In the genomic region with DNA sequence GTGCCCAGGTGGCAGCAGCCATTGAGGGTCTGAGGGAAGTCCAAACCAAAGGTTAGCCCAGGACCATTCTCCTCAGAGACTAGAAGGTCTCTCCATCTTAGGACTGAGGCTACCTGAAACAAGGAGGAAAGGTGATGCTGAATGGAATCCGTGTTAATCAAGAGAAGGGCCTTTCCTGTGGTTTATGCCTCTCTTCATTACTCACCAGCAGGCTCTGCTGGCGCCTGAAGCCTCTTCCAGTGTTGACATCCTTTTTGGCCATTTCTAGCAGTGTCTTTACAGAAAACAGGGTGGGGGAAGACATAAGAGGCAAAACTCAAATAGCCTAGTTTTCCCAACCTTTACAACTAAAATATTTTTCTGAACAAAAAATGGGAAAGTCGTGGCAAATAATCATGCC, we compare ENCODE assay signal across 1 cellular context.
TF ChIP-seq lines count a peak whose summit lies in the region.

No MANE protein-coding gene starts in this region.

TF ChIP-seq in GM23338, 12 proteins besides CTCF, POLR2A, EP300 and RAD21:
- TF ChIP-seq, protein P1, sequence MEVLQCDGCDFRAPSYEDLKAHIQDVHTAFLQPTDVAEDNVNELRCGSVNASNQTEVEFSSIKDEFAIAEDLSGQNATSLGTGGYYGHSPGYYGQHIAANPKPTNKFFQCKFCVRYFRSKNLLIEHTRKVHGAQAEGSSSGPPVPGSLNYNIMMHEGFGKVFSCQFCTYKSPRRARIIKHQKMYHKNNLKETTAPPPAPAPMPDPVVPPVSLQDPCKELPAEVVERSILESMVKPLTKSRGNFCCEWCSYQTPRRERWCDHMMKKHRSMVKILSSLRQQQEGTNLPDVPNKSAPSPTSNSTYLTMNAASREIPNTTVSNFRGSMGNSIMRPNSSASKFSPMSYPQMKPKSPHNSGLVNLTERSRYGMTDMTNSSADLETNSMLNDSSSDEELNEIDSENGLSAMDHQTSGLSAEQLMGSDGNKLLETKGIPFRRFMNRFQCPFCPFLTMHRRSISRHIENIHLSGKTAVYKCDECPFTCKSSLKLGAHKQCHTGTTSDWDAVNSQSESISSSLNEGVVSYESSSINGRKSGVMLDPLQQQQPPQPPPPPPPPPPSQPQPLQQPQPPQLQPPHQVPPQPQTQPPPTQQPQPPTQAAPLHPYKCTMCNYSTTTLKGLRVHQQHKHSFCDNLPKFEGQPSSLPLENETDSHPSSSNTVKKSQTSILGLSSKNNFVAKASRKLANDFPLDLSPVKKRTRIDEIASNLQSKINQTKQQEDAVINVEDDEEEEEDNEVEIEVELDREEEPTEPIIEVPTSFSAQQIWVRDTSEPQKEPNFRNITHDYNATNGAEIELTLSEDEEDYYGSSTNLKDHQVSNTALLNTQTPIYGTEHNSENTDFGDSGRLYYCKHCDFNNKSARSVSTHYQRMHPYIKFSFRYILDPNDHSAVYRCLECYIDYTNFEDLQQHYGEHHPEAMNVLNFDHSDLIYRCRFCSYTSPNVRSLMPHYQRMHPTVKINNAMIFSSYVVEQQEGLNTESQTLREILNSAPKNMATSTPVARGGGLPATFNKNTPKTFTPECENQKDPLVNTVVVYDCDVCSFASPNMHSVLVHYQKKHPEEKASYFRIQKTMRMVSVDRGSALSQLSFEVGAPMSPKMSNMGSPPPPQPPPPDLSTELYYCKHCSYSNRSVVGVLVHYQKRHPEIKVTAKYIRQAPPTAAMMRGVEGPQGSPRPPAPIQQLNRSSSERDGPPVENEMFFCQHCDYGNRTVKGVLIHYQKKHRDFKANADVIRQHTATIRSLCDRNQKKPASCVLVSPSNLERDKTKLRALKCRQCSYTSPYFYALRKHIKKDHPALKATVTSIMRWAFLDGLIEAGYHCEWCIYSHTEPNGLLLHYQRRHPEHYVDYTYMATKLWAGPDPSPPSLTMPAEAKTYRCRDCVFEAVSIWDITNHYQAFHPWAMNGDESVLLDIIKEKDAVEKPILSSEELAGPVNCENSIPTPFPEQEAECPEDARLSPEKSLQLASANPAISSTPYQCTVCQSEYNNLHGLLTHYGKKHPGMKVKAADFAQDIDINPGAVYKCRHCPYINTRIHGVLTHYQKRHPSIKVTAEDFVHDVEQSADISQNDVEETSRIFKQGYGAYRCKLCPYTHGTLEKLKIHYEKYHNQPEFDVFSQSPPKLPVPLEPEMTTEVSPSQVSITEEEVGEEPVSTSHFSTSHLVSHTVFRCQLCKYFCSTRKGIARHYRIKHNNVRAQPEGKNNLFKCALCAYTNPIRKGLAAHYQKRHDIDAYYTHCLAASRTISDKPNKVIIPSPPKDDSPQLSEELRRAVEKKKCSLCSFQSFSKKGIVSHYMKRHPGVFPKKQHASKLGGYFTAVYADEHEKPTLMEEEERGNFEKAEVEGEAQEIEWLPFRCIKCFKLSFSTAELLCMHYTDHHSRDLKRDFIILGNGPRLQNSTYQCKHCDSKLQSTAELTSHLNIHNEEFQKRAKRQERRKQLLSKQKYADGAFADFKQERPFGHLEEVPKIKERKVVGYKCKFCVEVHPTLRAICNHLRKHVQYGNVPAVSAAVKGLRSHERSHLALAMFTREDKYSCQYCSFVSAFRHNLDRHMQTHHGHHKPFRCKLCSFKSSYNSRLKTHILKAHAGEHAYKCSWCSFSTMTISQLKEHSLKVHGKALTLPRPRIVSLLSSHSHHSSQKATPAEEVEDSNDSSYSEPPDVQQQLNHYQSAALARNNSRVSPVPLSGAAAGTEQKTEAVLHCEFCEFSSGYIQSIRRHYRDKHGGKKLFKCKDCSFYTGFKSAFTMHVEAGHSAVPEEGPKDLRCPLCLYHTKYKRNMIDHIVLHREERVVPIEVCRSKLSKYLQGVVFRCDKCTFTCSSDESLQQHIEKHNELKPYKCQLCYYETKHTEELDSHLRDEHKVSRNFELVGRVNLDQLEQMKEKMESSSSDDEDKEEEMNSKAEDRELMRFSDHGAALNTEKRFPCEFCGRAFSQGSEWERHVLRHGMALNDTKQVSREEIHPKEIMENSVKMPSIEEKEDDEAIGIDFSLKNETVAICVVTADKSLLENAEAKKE (CRISPR knock-in tag; IDR thresholded peaks at IDR 0.05), result no peak
- TF ChIP-seq STAT1 (IDR thresholded peaks at IDR 0.05; ENCODE audit: unreplicated experiment) (no peak), ZNF114 (CRISPR knock-in tag; IDR thresholded peaks at IDR 0.05) (no peak), EZH2phosphoT487 (IDR thresholded peaks at IDR 0.05; ENCODE audit: unreplicated experiment) (no peak), EZH2 (IDR thresholded peaks at IDR 0.05; ENCODE audit: low read depth, unreplicated experiment) (no peak), NANOG (IDR thresholded peaks at IDR 0.05; ENCODE audit: borderline replicate concordance) (no peak), ZNF331 (CRISPR knock-in tag; IDR thresholded peaks at IDR 0.05; ENCODE audit: low read depth) (no peak), JUNB (IDR thresholded peaks at IDR 0.05; ENCODE audit: unreplicated experiment) (no peak), POLR2AphosphoS5 (IDR thresholded peaks at IDR 0.05; ENCODE audit: low read depth) (no peak), CREB1 (CRISPR knock-in tag; IDR thresholded peaks at IDR 0.05; ENCODE audit: low read depth) (no peak)
- TF ChIP-seq, protein P2, sequence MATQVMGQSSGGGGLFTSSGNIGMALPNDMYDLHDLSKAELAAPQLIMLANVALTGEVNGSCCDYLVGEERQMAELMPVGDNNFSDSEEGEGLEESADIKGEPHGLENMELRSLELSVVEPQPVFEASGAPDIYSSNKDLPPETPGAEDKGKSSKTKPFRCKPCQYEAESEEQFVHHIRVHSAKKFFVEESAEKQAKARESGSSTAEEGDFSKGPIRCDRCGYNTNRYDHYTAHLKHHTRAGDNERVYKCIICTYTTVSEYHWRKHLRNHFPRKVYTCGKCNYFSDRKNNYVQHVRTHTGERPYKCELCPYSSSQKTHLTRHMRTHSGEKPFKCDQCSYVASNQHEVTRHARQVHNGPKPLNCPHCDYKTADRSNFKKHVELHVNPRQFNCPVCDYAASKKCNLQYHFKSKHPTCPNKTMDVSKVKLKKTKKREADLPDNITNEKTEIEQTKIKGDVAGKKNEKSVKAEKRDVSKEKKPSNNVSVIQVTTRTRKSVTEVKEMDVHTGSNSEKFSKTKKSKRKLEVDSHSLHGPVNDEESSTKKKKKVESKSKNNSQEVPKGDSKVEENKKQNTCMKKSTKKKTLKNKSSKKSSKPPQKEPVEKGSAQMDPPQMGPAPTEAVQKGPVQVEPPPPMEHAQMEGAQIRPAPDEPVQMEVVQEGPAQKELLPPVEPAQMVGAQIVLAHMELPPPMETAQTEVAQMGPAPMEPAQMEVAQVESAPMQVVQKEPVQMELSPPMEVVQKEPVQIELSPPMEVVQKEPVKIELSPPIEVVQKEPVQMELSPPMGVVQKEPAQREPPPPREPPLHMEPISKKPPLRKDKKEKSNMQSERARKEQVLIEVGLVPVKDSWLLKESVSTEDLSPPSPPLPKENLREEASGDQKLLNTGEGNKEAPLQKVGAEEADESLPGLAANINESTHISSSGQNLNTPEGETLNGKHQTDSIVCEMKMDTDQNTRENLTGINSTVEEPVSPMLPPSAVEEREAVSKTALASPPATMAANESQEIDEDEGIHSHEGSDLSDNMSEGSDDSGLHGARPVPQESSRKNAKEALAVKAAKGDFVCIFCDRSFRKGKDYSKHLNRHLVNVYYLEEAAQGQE (IDR thresholded peaks at IDR 0.05; ENCODE audit: unreplicated experiment), result no peak
- TF ChIP-seq, protein P3, sequence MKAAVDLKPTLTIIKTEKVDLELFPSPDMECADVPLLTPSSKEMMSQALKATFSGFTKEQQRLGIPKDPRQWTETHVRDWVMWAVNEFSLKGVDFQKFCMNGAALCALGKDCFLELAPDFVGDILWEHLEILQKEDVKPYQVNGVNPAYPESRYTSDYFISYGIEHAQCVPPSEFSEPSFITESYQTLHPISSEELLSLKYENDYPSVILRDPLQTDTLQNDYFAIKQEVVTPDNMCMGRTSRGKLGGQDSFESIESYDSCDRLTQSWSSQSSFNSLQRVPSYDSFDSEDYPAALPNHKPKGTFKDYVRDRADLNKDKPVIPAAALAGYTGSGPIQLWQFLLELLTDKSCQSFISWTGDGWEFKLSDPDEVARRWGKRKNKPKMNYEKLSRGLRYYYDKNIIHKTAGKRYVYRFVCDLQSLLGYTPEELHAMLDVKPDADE (IDR thresholded peaks at IDR 0.05), result no peak
